8 cellular contexts compared by ENCODE assay signal in genomic region chr5:112419050-112419595, GRCh38. TPM values are rescaled to one million over a fixed set of nuclear protein-coding genes. Genes with fewer than 3 reads are reported as not detected.
DNase-seq lines count a peak whose midpoint lies in the region; ATAC-seq, FAIRE-seq and TF ChIP-seq lines count a peak whose summit lies in the region.

EPB41L4A (minus strand) TSS chr5:112419277; CDS start chr5:112419039, 238 bp downstream.

- peak within 1 kb of the TSS; percentile 85 to 89 for H3K4me3 Mint-ChIP-seq in stimulated activated naive B cell treated with anti-CD40 and anti-IgM and Interleukin-4, amounts not matched to agents 10 μg/mL and 1 μg/mL and 100 μg/mL, for 72 hours

- peak within 1 kb of the TSS; percentile 64 to 80 for H3K27ac ChIP-seq in A549

- peak; percentile 21 to 37 for DNase-seq in A549 (ENCODE audit: low read depth in 1 of 2, low spot score in 1 of 2)
- DNase-seq in GM13977 (ENCODE audit: low spot score), result peak; percentile 28
- peak; percentile 35 for DNase-seq in NCI-H226
- DNase-seq in choroid plexus epithelial cell (ENCODE audit: low read depth), result no peak
- DNase-seq in left colon, result peak; percentile 27 to 35
- peak; percentile 4 for DNase-seq in stimulated activated naive B cell treated with anti-CD40 and anti-IgM and Interleukin-4, amounts not matched to agents 10 μg/mL and 1 μg/mL and 100 μg/mL, for 72 hours
- DNase-seq in NCI-H187 treated with DMSO at 0.1 percent for 48 hours (lab: John Stamatoyannopoulos, UW), result no peak

- intact Hi-C loops in left colon (cut with DNase I, micrococcal nuclease), result no loop called here

- H3K9me3 ChIP-seq in A549, result no peaks in the 10 kb centered on the region

- no peaks in the 10 kb centered on the region for H3K36me3 Mint-ChIP-seq in stimulated activated naive B cell treated with anti-CD40 and anti-IgM and Interleukin-4, amounts not matched to agents 10 μg/mL and 1 μg/mL and 100 μg/mL, for 72 hours

- 2% methylated on average over 22 of the region's 70 CpGs for WGBS in A549 (ENCODE audit: missing lambda C conversion rate)

- peaks cover 0 to 5% of the 10 kb centered on the region in 2 donors for H3K9me3 Mint-ChIP-seq in stimulated activated naive B cell treated with anti-CD40 and anti-IgM and Interleukin-4, amounts not matched to agents 10 μg/mL and 1 μg/mL and 100 μg/mL, for 72 hours

- peaks cover 6% of the 10 kb centered on the region; the same call in 1 of the 3 replicates for H3K4me1 ChIP-seq in A549

- H3K4me3 ChIP-seq in A549 (peak within 1 kb of the TSS; percentile 64), choroid plexus epithelial cell (ENCODE audit: low read depth, low read length) (peak within 1 kb of the TSS; percentile 55)

- H3K4me1 Mint-ChIP-seq in stimulated activated naive B cell treated with anti-CD40 and anti-IgM and Interleukin-4, amounts not matched to agents 10 μg/mL and 1 μg/mL and 100 μg/mL, for 72 hours, result peaks cover 8 to 19% of the 10 kb centered on the region in 2 donors

- no peak for FAIRE-seq in A549 (lab: Jason Lieb, UNC)

- CTCF ChIA-PET in A549 (lab: Yijun Ruan, JAX), result interaction anchor here (0.8 to 7.6 kb wide), 20 partner anchors 9 to 910 kb away, joined by 3 to 84 read pairs (median 7); no protein-coding TSS in a partner anchor

- H3K27me3 Mint-ChIP-seq in stimulated activated naive B cell treated with anti-CD40 and anti-IgM and Interleukin-4, amounts not matched to agents 10 μg/mL and 1 μg/mL and 100 μg/mL, for 72 hours, result peaks cover 24 to 51% of the 10 kb centered on the region in 2 donors

- peak within 1 kb of the TSS; percentile 75 for H3K27ac Mint-ChIP-seq in stimulated activated naive B cell treated with anti-CD40 and anti-IgM and Interleukin-4, amounts not matched to agents 10 μg/mL and 1 μg/mL and 100 μg/mL, for 72 hours

- POLR2A ChIA-PET in A549 (lab: Yijun Ruan, JAX), result interaction anchor here (2.4 kb wide), 1 partner anchor 258 kb away, joined by 11 read pairs; no protein-coding TSS in a partner anchor

- TF ChIP-seq CTCF in A549 (IDR thresholded peaks at IDR 0.05), result no peak
- no peak for TF ChIP-seq CTCF in GM13977 (IDR thresholded peaks at IDR 0.05; ENCODE audit: extremely low read depth, insufficient read depth, missing control alignments)
- TF ChIP-seq CTCF in choroid plexus epithelial cell (conservative IDR thresholded peaks at IDR 0.05; ENCODE audit: low read depth, low read length), result no peak

- no peak for TF ChIP-seq RAD21 in A549 (conservative IDR thresholded peaks at IDR 0.05 in 1 of 2, IDR thresholded peaks at IDR 0.05 in 1 of 2)

- in situ Hi-C loops in GM13977 (cut with MboI; ENCODE audit: low pct_unique_long_range_greater_than_20kb, low sequenced_read_pairs, unreplicated experiment), result loop anchor here (25.0 kb wide), 1 partner anchor 232 kb away; no protein-coding TSS in a partner anchor

- peak within 1 kb of the TSS; percentile 76 for H3K4me2 ChIP-seq in A549

- no peak for TF ChIP-seq EP300 in A549 (IDR thresholded peaks at IDR 0.05)

- TF ChIP-seq POLR2A in A549 (IDR thresholded peaks at IDR 0.05; ENCODE audit: low read length), result no peak

- peak; percentile 63 to 64 for ATAC-seq in A549
- peak; percentile 59 for ATAC-seq in left colon
- ATAC-seq in stimulated activated naive B cell treated with anti-CD40 and anti-IgM and Interleukin-4, amounts not matched to agents 10 μg/mL and 1 μg/mL and 100 μg/mL, for 72 hours (replicated peaks), result peak in 1 of 2 donors; percentile 21
- no peak for ATAC-seq in GM18511 (IDR thresholded peaks at IDR 0.05; ENCODE audit: unreplicated experiment)

TF ChIP-seq in A549, 52 proteins besides CTCF, POLR2A, EP300 and RAD21:
- TF ChIP-seq EHMT2 (IDR thresholded peaks at IDR 0.05; ENCODE audit: low read depth) (no peak), JUN (IDR thresholded peaks at IDR 0.05) (no peak; a peak in 1 of 5 replicates), NPAS2 (CRISPR knock-in tag; IDR thresholded peaks at IDR 0.05; ENCODE audit: borderline replicate concordance) (no peak), ZSCAN20 (CRISPR knock-in tag; IDR thresholded peaks at IDR 0.05) (no peak), CBX2 (IDR thresholded peaks at IDR 0.05; ENCODE audit: borderline replicate concordance, low read depth) (no peak), KDM1A (IDR thresholded peaks at IDR 0.05; ENCODE audit: low read depth) (no peak), KDM5A (IDR thresholded peaks at IDR 0.05) (peak; percentile 39; the same call in 1 of the 2 replicates)
TF ChIP-seq in A549: peak in this region for 1.

RNA-seq across cellular contexts. Expression of gene EPB41L4A, which starts in this region (rescaled TPM):
- 4.4 and 5.1 TPM in 2 replicates for polyA plus RNA-seq in A549 (2011; rRNA removed)
- polyA plus RNA-seq in A549 (2012; cell fraction: cytosol; rRNA removed), result 0.67 and 0.87 TPM in 2 replicates
- 0.65 and 1.3 TPM in 2 replicates for polyA plus RNA-seq in A549 (2012; cell fraction: nucleus; rRNA removed)
- 1.3 to 1.8 TPM (median 1.7 TPM) in 3 replicates for polyA plus RNA-seq in A549 (2017; fragmentation: RNase III; extraction: RNeasy Plus Mini Kit Qiagen cat#74134 plus additional on column Dnase treatment)
- polyA minus RNA-seq in A549 (2011; rRNA and poly(A)+ RNA removed), result 5.5 and 6.1 TPM in 2 replicates
- 10 to 100 TPM; 10.2 to 34.0 TPM for total RNA-seq in left colon

Comparison
In these comparisons a context has a peak if more than half of its experiments do, and no peak if none do; other contexts are left out.
1. DNase-seq: peak in A549 (2 of 2), GM13977 (single experiment), NCI-H226 (single experiment), left colon (2 of 2) and stimulated activated naive B cell treated with anti-CD40 and anti-IgM and Interleukin-4, amounts not matched to agents 10 μg/mL and 1 μg/mL and 100 μg/mL, for 72 hours (single experiment); none in choroid plexus epithelial cell (single experiment) and NCI-H187 treated with DMSO at 0.1 percent for 48 hours (single experiment).